Comparison of ENCODE assay signal across 7 cellular contexts in the genomic region with DNA sequence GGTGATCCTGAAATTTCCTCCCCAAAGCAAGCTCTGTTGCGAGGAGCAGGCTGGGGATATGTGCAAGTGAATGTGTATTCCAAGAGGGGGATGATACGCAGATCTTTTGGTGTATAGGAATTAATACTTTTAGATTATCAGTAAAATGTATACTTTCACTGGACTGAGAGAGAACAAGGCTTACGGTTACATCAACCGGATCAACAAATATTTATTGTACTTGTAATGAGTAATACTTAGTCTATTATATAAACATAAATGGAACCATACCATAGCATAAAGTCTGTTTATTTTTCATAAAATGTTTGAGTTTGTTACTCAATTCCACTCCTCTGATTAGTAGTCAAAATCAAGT. TPM values are rescaled to one million over a fixed set of nuclear protein-coding genes. Genes with fewer than 3 reads are reported as not detected.
DNase-seq lines count a peak whose midpoint lies in the region; ATAC-seq, FAIRE-seq and TF ChIP-seq lines count a peak whose summit lies in the region.

No MANE protein-coding gene starts in this region.

- peaks cover 0 to 26% of the 10 kb centered on the region in 2 experiments; a peak in 2 of 4 replicates for H3K79me1 ChIP-seq in IMR-90 (ENCODE audit: low read depth in 1 of 2, low read length in 2 of 2)

- H3K27me3 Mint-ChIP-seq in activated naive CD8-positive, alpha-beta T cell treated with anti-CD3 and anti-CD28 coated beads, Interleukin-2, amount 10 ng/mL, durations not matched to agents 7 days and 5 days, result peaks cover 13% of the 10 kb centered on the region

- peaks cover 2% of the 10 kb centered on the region; the same call in 1 of the 2 replicates for H3K4me1 ChIP-seq in IMR-90 (ENCODE audit: control insufficient read depth, insufficient read depth, low read length)
- peaks cover 0 to 3% of the 10 kb centered on the region in 2 donors for H3K4me1 ChIP-seq in kidney (ENCODE audit: control insufficient read depth in 1 of 2, insufficient read depth in 1 of 2, low read depth in 1 of 2, low read length in 2 of 2)
- peaks cover 25% of the 10 kb centered on the region for H3K4me1 ChIP-seq in suprapubic skin

- H3K27me3 ChIP-seq in IMR-90 (ENCODE audit: control insufficient read depth, insufficient read depth, low read length) (no peaks in the 10 kb centered on the region), suprapubic skin (no peaks in the 10 kb centered on the region)

- no peak overlapping the region for H4K5ac ChIP-seq in IMR-90 (ENCODE audit: low read depth, low read length)

- TF ChIP-seq RAD21 in IMR-90 (IDR thresholded peaks at IDR 0.05; ENCODE audit: low read length), result no peak

- H4K91ac ChIP-seq in IMR-90 (ENCODE audit: insufficient read depth, low read depth, low read length), result peak overlapping the region; percentile 85

- DNase-seq in IMR-90 (no peak), kidney (no peak), suprapubic skin (ENCODE audit: low spot score in 2 of 2) (no peak), T-helper 9 cell (no peak)
- DNase-seq in activated naive CD8-positive, alpha-beta T cell treated with anti-CD3 and anti-CD28 coated beads, Interleukin-2, amount 10 ng/mL, durations not matched to agents 7 days and 5 days, result no peak

- intact Hi-C loops in IMR-90 (cut with micrococcal nuclease), result no loop called here
- intact Hi-C loops in kidney (cut with DNase I), result no loop called here

- H4K20me1 ChIP-seq in IMR-90 (ENCODE audit: insufficient read depth, low read length), result peaks cover 34% of the 10 kb centered on the region

- H3K4me1 Mint-ChIP-seq in activated naive CD8-positive, alpha-beta T cell treated with anti-CD3 and anti-CD28 coated beads, Interleukin-2, amount 10 ng/mL, durations not matched to agents 7 days and 5 days, result peaks cover 28% of the 10 kb centered on the region

- H2BK120ac ChIP-seq in IMR-90 (ENCODE audit: low read depth, low read length), result peak overlapping the region; percentile 86

- H3K4me3 ChIP-seq in IMR-90 (ENCODE audit: insufficient read depth, low read depth, low read length) (peak overlapping the region; percentile 85), kidney (ENCODE audit: low read length in 2 of 2) (peak overlapping the region; percentile 95 to 96), suprapubic skin (peak overlapping the region; percentile 80)

- H3K27ac ChIP-seq in IMR-90 (ENCODE audit: insufficient read depth, low read length), result peak overlapping the region; percentile 94
- peak overlapping the region; percentile 81 to 95 for H3K27ac ChIP-seq in kidney (ENCODE audit: low read depth in 2 of 2, low read length in 2 of 2)
- peak overlapping the region; percentile 94 for H3K27ac ChIP-seq in suprapubic skin

- H2AK9ac ChIP-seq in IMR-90 (replicated peaks; ENCODE audit: low read depth, low read length, poor library complexity), result peak overlapping the region; percentile 13

- FAIRE-seq in kidney (lab: Jason Lieb, UNC), result no peak

- H3K9ac ChIP-seq in IMR-90 (ENCODE audit: low read depth, low read length), result peak overlapping the region; percentile 89
- H3K9ac ChIP-seq in kidney (ENCODE audit: low read length in 2 of 2), result peak overlapping the region in 1 of 2 donors; percentile 88

- TF ChIP-seq EP300 in suprapubic skin (IDR thresholded peaks at IDR 0.05), result no peak

- H3K4me3 Mint-ChIP-seq in activated naive CD8-positive, alpha-beta T cell treated with anti-CD3 and anti-CD28 coated beads, Interleukin-2, amount 10 ng/mL, durations not matched to agents 7 days and 5 days, result peak overlapping the region; percentile 88

- peaks cover 22% of the 10 kb centered on the region for H3K36me3 Mint-ChIP-seq in activated naive CD8-positive, alpha-beta T cell treated with anti-CD3 and anti-CD28 coated beads, Interleukin-2, amount 10 ng/mL, durations not matched to agents 7 days and 5 days

- no peaks in the 10 kb centered on the region for H3K9me3 Mint-ChIP-seq in activated naive CD8-positive, alpha-beta T cell treated with anti-CD3 and anti-CD28 coated beads, Interleukin-2, amount 10 ng/mL, durations not matched to agents 7 days and 5 days

- peak overlapping the region; percentile 87 for H2BK5ac ChIP-seq in IMR-90 (ENCODE audit: low read depth, low read length, poor library complexity, severe bottlenecking)

- peaks cover 2% of the 10 kb centered on the region for H3K36me3 ChIP-seq in IMR-90 (ENCODE audit: control insufficient read depth, insufficient read depth, low read length)
- H3K36me3 ChIP-seq in kidney (ENCODE audit: control insufficient read depth in 1 of 2, insufficient read depth in 2 of 2, low read length in 2 of 2), result no peaks in the 10 kb centered on the region
- H3K36me3 ChIP-seq in suprapubic skin, result peaks cover 3% of the 10 kb centered on the region

- in situ Hi-C loops in IMR-90 (cut with MboI; ENCODE audit: low sequenced_read_pairs), result no loop called here

- H3K4me2 ChIP-seq in IMR-90 (ENCODE audit: low read depth, low read length), result peak overlapping the region; percentile 64

- CTCF ChIA-PET in IMR-90 (lab: Yijun Ruan, JAX), result interaction anchor here (0.6 to 1.2 kb wide), 3 partner anchors 10 to 50 kb away, joined by 3 to 5 read pairs (median 3); no protein-coding TSS in a partner anchor

- H3K18ac ChIP-seq in IMR-90 (ENCODE audit: low read depth, low read length), result peak overlapping the region; percentile 3

- H3K14ac ChIP-seq in IMR-90 (replicated peaks; ENCODE audit: low read depth, low read length), result peak overlapping the region; percentile 96

- H3K27ac Mint-ChIP-seq in activated naive CD8-positive, alpha-beta T cell treated with anti-CD3 and anti-CD28 coated beads, Interleukin-2, amount 10 ng/mL, durations not matched to agents 7 days and 5 days, result peak overlapping the region; percentile 77

- H2BK20ac ChIP-seq in IMR-90 (ENCODE audit: low read depth, low read length), result no peak overlapping the region

- H3K9me3 ChIP-seq in IMR-90 (ENCODE audit: control insufficient read depth, insufficient read depth, low read length), result no peaks in the 10 kb centered on the region
- no peaks in the 10 kb centered on the region for H3K9me3 ChIP-seq in kidney (ENCODE audit: control insufficient read depth in 1 of 2, low read length in 2 of 2)
- no peaks in the 10 kb centered on the region for H3K9me3 ChIP-seq in suprapubic skin

- peak; percentile 1; the same call in 1 of the 2 replicates for ATAC-seq in IMR-90 (ENCODE audit: low read depth)
- ATAC-seq in activated naive CD8-positive, alpha-beta T cell treated with anti-CD3 and anti-CD28 coated beads, Interleukin-2, amount 10 ng/mL, durations not matched to agents 7 days and 5 days (ENCODE audit: low read depth), result no peak
- no peak for ATAC-seq in HG03095 (IDR thresholded peaks at IDR 0.05; ENCODE audit: unreplicated experiment)
- no peak for ATAC-seq in GM18907 (IDR thresholded peaks at IDR 0.05; ENCODE audit: unreplicated experiment)

- H3K9me1 ChIP-seq in IMR-90 (ENCODE audit: insufficient read depth, low read length), result peaks cover 3% of the 10 kb centered on the region; the same call in 1 of the 2 replicates

- H2AK5ac ChIP-seq in IMR-90 (ENCODE audit: low read depth, low read length), result peak overlapping the region; percentile 66; the same call in 1 of the 2 replicates

- peak overlapping the region; percentile 66 to 89; a peak in 2 of 4 replicates for H4K8ac ChIP-seq in IMR-90 (ENCODE audit: low read depth in 2 of 2, low read length in 2 of 2)

- H2AFZ ChIP-seq in IMR-90 (replicated peaks; ENCODE audit: low read length, poor library complexity), result peak overlapping the region; percentile 97

- POLR2A ChIA-PET in IMR-90 (lab: Charles Lee; ENCODE audit: unreplicated experiment), result interaction anchor here (0.7 to 0.8 kb wide), 2 partner anchors 43 to 846 kb away, joined by 5 to 28 read pairs; no protein-coding TSS in a partner anchor
- POLR2A ChIA-PET in activated naive CD8-positive, alpha-beta T cell treated with anti-CD3 and anti-CD28 coated beads, Interleukin-2, amount 10 ng/mL, durations not matched to agents 7 days and 5 days (lab: Charles Lee), result interaction anchor here (1.1 to 1.3 kb wide), 3 partner anchors 9 to 117 kb away, joined by 3 to 5 read pairs (median 4); no protein-coding TSS in a partner anchor

- H3K4ac ChIP-seq in IMR-90 (ENCODE audit: low read depth, low read length), result peak overlapping the region; percentile 96

- no peak for TF ChIP-seq POLR2A in IMR-90 (IDR thresholded peaks at IDR 0.05; ENCODE audit: low read depth, low read length)
- TF ChIP-seq POLR2A in suprapubic skin (IDR thresholded peaks at IDR 0.05), result no peak

- peak overlapping the region; percentile 34; the same call in 1 of the 3 replicates for H2BK15ac ChIP-seq in IMR-90 (ENCODE audit: low read depth, low read length)

- peak overlapping the region; percentile 80 for H3K23ac ChIP-seq in IMR-90 (ENCODE audit: low read depth, low read length)

- no TSS peak for BruUV-seq in IMR-90 (replicated peaks; lab: Mats Ljungman, UMichigan)

- no CpG with 5 or more reads among the region's 4 CpGs for WGBS in IMR-90 (ENCODE audit: extremely low coverage in 2 of 2, insufficient read length in 1 of 2), 2 experiments
- 6% methylated on average over 4 of the region's 4 CpGs for WGBS in suprapubic skin

- dilution Hi-C loops in IMR-90 (cut with HindIII; ENCODE audit: low sequenced_read_pairs, unreplicated experiment), result no loop called here

- TF ChIP-seq CTCF in IMR-90 (conservative IDR thresholded peaks at IDR 0.05; ENCODE audit: low read depth, low read length), result no peak
- peak; percentile 9 for TF ChIP-seq CTCF in kidney (IDR thresholded peaks at IDR 0.05; ENCODE audit: borderline replicate concordance, extremely low read depth, insufficient read depth)
- TF ChIP-seq CTCF in suprapubic skin (IDR thresholded peaks at IDR 0.05), result no peak

- peak overlapping the region; percentile 77 for H3K56ac ChIP-seq in IMR-90 (ENCODE audit: extremely low read depth, insufficient read depth, low read length)

RNA-seq across cellular contexts. Expression of a gene that starts 0.7 kb away (rescaled TPM):
- total RNA-seq in IMR-90 (2012; rRNA removed) (94.1 and 129 TPM in 2 replicates), kidney (104 TPM), suprapubic skin (100 to 1,000 TPM in 1 of 4 donors, 10 to 100 TPM in 3; 37.8 to 118 (median 53.5) TPM)
- polyA plus RNA-seq in IMR-90 (2012; rRNA removed) (38.9 and 47.7 TPM in 2 replicates), kidney (ENCODE audit: insufficient read depth, low read depth, low replicate concordance) (17.4 TPM)
- polyA plus RNA-seq in IMR-90 (2012; cell fraction: cytosol; rRNA removed), result 5.5 and 8.8 TPM in 2 replicates
- 25.9 and 134 TPM in 2 replicates for polyA plus RNA-seq in IMR-90 (2012; cell fraction: nucleus; rRNA removed; ENCODE audit: low replicate concordance)
- 10 to 100 TPM; 86.4 to 86.7 TPM for total RNA-seq in activated naive CD8-positive, alpha-beta T cell treated with anti-CD3 and anti-CD28 coated beads, Interleukin-2, amount 10 ng/mL, durations not matched to agents 7 days and 5 days

RNA-seq across cellular contexts. Expression of a gene that starts 36.2 kb away (rescaled TPM):
- total RNA-seq in IMR-90 (2012; rRNA removed) (35.3 and 68.6 TPM in 2 replicates), kidney (919 TPM), suprapubic skin (100 to 1,000 TPM; 242 to 737 (median 403) TPM)
- polyA plus RNA-seq in IMR-90 (2012; rRNA removed) (294 and 551 TPM in 2 replicates), kidney (ENCODE audit: insufficient read depth, low read depth, low replicate concordance) (2,564 TPM)
- polyA plus RNA-seq in IMR-90 (2012; cell fraction: cytosol; rRNA removed), result 107 and 412 TPM in 2 replicates
- polyA plus RNA-seq in IMR-90 (2012; cell fraction: nucleus; rRNA removed; ENCODE audit: low replicate concordance), result 28.1 and 181 TPM in 2 replicates
- 1,000 to 10,000 TPM; 1,700 to 1,758 TPM for total RNA-seq in activated naive CD8-positive, alpha-beta T cell treated with anti-CD3 and anti-CD28 coated beads, Interleukin-2, amount 10 ng/mL, durations not matched to agents 7 days and 5 days

RNA-seq across cellular contexts. Expression of a gene that starts 42.3 kb away (rescaled TPM):
- total RNA-seq in IMR-90 (2012; rRNA removed) (4.2 and 4.3 TPM in 2 replicates), kidney (17.9 TPM), suprapubic skin (1 to 10 TPM; 3.9 to 8.7 (median 7.3) TPM)
- polyA plus RNA-seq in IMR-90 (2012; rRNA removed) (1.5 and 1.8 TPM in 2 replicates), kidney (ENCODE audit: insufficient read depth, low read depth, low replicate concordance) (3.0 TPM)
- polyA plus RNA-seq in IMR-90 (2012; cell fraction: cytosol; rRNA removed), result 0.46 and 0.63 TPM in 2 replicates
- 0.18 and 1.3 TPM in 2 replicates for polyA plus RNA-seq in IMR-90 (2012; cell fraction: nucleus; rRNA removed; ENCODE audit: low replicate concordance)
- total RNA-seq in activated naive CD8-positive, alpha-beta T cell treated with anti-CD3 and anti-CD28 coated beads, Interleukin-2, amount 10 ng/mL, durations not matched to agents 7 days and 5 days, result 1 to 10 TPM; 3.5 to 4.4 TPM

RNA-seq across cellular contexts. Expression of a gene that starts 43.1 kb away (rescaled TPM):
- total RNA-seq in IMR-90 (2012; rRNA removed) (8.1 and 11.7 TPM in 2 replicates), kidney (20.1 TPM), suprapubic skin (10 to 100 TPM in 2 of 4 donors, 1 to 10 TPM in 2; 8.5 to 11.8 (median 9.6) TPM)
- polyA plus RNA-seq in IMR-90 (2012; rRNA removed) (2.5 and 3.1 TPM in 2 replicates), kidney (ENCODE audit: insufficient read depth, low read depth, low replicate concordance) (7.1 TPM)
- polyA plus RNA-seq in IMR-90 (2012; cell fraction: cytosol; rRNA removed), result 0.36 and 1.3 TPM in 2 replicates
- 0.41 and 3.6 TPM in 2 replicates for polyA plus RNA-seq in IMR-90 (2012; cell fraction: nucleus; rRNA removed; ENCODE audit: low replicate concordance)
- 10 to 100 TPM; 12.2 to 14.8 TPM for total RNA-seq in activated naive CD8-positive, alpha-beta T cell treated with anti-CD3 and anti-CD28 coated beads, Interleukin-2, amount 10 ng/mL, durations not matched to agents 7 days and 5 days
